In genomic region chr1:167659876-167660275, GRCh38 we compare ENCODE assay signal across 1 cellular context.
TF ChIP-seq lines count a peak whose summit lies in the region.

No MANE protein-coding gene starts in this region.

TF ChIP-seq in GM23338, 12 proteins besides CTCF, POLR2A, EP300 and RAD21:
- TF ChIP-seq ZNF462 (CRISPR knock-in tag; IDR thresholded peaks at IDR 0.05) (no peak), ZNF331 (CRISPR knock-in tag; IDR thresholded peaks at IDR 0.05; ENCODE audit: low read depth) (no peak), JUNB (IDR thresholded peaks at IDR 0.05; ENCODE audit: unreplicated experiment) (no peak), EZH2 (IDR thresholded peaks at IDR 0.05; ENCODE audit: low read depth, unreplicated experiment) (no peak), ETS1 (IDR thresholded peaks at IDR 0.05) (no peak), CREB1 (CRISPR knock-in tag; IDR thresholded peaks at IDR 0.05; ENCODE audit: low read depth) (no peak), POLR2AphosphoS5 (IDR thresholded peaks at IDR 0.05; ENCODE audit: low read depth) (no peak), STAT1 (IDR thresholded peaks at IDR 0.05; ENCODE audit: unreplicated experiment) (no peak), EZH2phosphoT487 (IDR thresholded peaks at IDR 0.05; ENCODE audit: unreplicated experiment) (no peak), ZNF114 (CRISPR knock-in tag; IDR thresholded peaks at IDR 0.05) (no peak), REST (IDR thresholded peaks at IDR 0.05; ENCODE audit: unreplicated experiment) (no peak), NANOG (IDR thresholded peaks at IDR 0.05; ENCODE audit: borderline replicate concordance) (no peak)
